1 cellular context compared by ENCODE assay signal in genomic region chr19:6260912-6261636, GRCh38.
TF ChIP-seq lines count a peak whose summit lies in the region.

No MANE protein-coding gene starts in this region.

TF ChIP-seq in HepG2, 621 proteins besides CTCF, POLR2A, EP300 and RAD21 (continued from another document):
- TF ChIP-seq ZNF18 (CRISPR knock-in tag; IDR thresholded peaks at IDR 0.05; ENCODE audit: insufficient replicate concordance) (no peak), ZBTB38 (CRISPR knock-in tag; IDR thresholded peaks at IDR 0.05) (peak; percentile 83), TOPORS (CRISPR knock-in tag; IDR thresholded peaks at IDR 0.05) (no peak), ZNF687 (CRISPR knock-in tag; IDR thresholded peaks at IDR 0.05) (peak; percentile 37; the same call in 1 of the 2 replicates), STAG1 (CRISPR knock-in tag; IDR thresholded peaks at IDR 0.05) (peak; percentile 62), REPIN1 (CRISPR knock-in tag; IDR thresholded peaks at IDR 0.05; ENCODE audit: borderline replicate concordance, low read depth) (no peak), SMC3 (IDR thresholded peaks at IDR 0.05; ENCODE audit: low read length) (peak; percentile 36; the same call in 1 of the 2 replicates), SRSF1 (optimal IDR thresholded peaks at IDR 0.05; ENCODE audit: low read depth, low read length) (peak; percentile 55), XRCC5 (optimal IDR thresholded peaks at IDR 0.05; ENCODE audit: low read length) (peak; percentile 54), ZBTB14 (CRISPR knock-in tag; IDR thresholded peaks at IDR 0.05) (no peak), AGO2 (optimal IDR thresholded peaks at IDR 0.05; ENCODE audit: low read depth, low read length) (peak; percentile 36), MIER3 (CRISPR knock-in tag; IDR thresholded peaks at IDR 0.05; ENCODE audit: borderline replicate concordance) (no peak), ZNF547 (CRISPR knock-in tag; IDR thresholded peaks at IDR 0.05) (no peak), KDM2A (CRISPR knock-in tag; IDR thresholded peaks at IDR 0.05; ENCODE audit: borderline replicate concordance, low read depth) (no peak), HNRNPL (IDR thresholded peaks at IDR 0.05; ENCODE audit: low read depth, low read length) (0 out of 2 replicates have a peak, but pooled peaks have one; percentile 19), SMAD9 (CRISPR knock-in tag; IDR thresholded peaks at IDR 0.05) (no peak)
- TF ChIP-seq, protein P1, sequence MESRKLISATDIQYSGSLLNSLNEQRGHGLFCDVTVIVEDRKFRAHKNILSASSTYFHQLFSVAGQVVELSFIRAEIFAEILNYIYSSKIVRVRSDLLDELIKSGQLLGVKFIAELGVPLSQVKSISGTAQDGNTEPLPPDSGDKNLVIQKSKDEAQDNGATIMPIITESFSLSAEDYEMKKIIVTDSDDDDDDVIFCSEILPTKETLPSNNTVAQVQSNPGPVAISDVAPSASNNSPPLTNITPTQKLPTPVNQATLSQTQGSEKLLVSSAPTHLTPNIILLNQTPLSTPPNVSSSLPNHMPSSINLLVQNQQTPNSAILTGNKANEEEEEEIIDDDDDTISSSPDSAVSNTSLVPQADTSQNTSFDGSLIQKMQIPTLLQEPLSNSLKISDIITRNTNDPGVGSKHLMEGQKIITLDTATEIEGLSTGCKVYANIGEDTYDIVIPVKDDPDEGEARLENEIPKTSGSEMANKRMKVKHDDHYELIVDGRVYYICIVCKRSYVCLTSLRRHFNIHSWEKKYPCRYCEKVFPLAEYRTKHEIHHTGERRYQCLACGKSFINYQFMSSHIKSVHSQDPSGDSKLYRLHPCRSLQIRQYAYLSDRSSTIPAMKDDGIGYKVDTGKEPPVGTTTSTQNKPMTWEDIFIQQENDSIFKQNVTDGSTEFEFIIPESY (CRISPR knock-in tag; IDR thresholded peaks at IDR 0.05), result peak; percentile 44; the same call in 1 of the 2 replicates
- TF ChIP-seq, protein P2, sequence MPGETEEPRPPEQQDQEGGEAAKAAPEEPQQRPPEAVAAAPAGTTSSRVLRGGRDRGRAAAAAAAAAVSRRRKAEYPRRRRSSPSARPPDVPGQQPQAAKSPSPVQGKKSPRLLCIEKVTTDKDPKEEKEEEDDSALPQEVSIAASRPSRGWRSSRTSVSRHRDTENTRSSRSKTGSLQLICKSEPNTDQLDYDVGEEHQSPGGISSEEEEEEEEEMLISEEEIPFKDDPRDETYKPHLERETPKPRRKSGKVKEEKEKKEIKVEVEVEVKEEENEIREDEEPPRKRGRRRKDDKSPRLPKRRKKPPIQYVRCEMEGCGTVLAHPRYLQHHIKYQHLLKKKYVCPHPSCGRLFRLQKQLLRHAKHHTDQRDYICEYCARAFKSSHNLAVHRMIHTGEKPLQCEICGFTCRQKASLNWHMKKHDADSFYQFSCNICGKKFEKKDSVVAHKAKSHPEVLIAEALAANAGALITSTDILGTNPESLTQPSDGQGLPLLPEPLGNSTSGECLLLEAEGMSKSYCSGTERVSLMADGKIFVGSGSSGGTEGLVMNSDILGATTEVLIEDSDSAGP (CRISPR knock-in tag; IDR thresholded peaks at IDR 0.05; ENCODE audit: borderline replicate concordance), result peak; percentile 14; the same call in 1 of the 2 replicates
